ENCODE assay signal across 19 cellular contexts in the genomic region with DNA sequence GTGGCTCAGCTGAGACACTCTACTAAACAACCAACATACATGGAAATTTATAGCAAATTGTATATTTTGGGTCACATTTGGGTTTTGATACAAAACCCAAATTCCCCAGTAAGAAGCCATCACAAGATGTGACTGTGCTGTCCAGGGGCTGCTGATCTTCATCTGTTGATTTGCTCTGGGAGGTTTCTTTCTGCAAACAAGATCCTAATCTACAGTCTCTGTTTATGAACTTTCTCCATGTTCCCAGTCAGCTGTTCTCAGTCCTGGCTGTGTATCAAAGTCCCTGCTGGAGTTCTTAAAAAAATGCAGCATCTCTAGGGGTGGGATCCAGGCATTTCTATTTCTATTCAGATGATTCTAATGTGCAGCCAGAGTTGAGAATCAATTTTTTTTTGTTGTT.
"Had no signal": no experiment of that assay in that cellular context is flagged by ENCODE, and none has a peak within 500 bp of the region (broad histone marks: within the 10 kb centered on the region; RNA-seq: fewer than 3 reads in every experiment).

No MANE protein-coding gene starts in this region.

- H3K27me3 ChIP-seq: body of pancreas, gastrocnemius medialis, heart left ventricle, tibial nerve had no signal

- H3K9me3 Mint-ChIP-seq: activated T-helper 1 cell treated with anti-CD3 and anti-CD28 coated beads, Interleukin-12 subunit alpha, Interleukin-12 subunit beta, Interleukin-2, Interleukin-4 antibody, amounts not matched to agents 30 ng/mL and 10 ng/mL and 1 ng/mL, durations not matched to agents 14 hours and 24 hours and 36 hours had no signal

- H3K4me3 Mint-ChIP-seq: activated naive CD8-positive, alpha-beta T cell; activated T-helper 1 cell treated with anti-CD3 and anti-CD28 coated beads, Interleukin-12 subunit alpha, Interleukin-12 subunit beta, Interleukin-2, Interleukin-4 antibody, amounts not matched to agents 30 ng/mL and 10 ng/mL and 1 ng/mL, durations not matched to agents 14 hours and 24 hours and 36 hours; central memory CD8-positive, alpha-beta T cell; naive thymus-derived CD4-positive, alpha-beta T cell had no signal

- H3K27ac Mint-ChIP-seq: activated naive CD8-positive, alpha-beta T cell; activated T-helper 1 cell treated with anti-CD3 and anti-CD28 coated beads, Interleukin-12 subunit alpha, Interleukin-12 subunit beta, Interleukin-2, Interleukin-4 antibody, amounts not matched to agents 30 ng/mL and 10 ng/mL and 1 ng/mL, durations not matched to agents 14 hours and 24 hours and 36 hours; naive thymus-derived CD4-positive, alpha-beta T cell had no signal

- H3K36me3 ChIP-seq: gastrocnemius medialis, heart left ventricle, left ventricle myocardium inferior, tibial nerve had no signal

- ATAC-seq: body of pancreas; gastrocnemius medialis; heart left ventricle; naive thymus-derived CD4-positive, alpha-beta T cell had no signal

- DNase-seq: activated CD4-positive, alpha-beta T cell treated with anti-CD3 and anti-CD28 coated beads, Interleukin-2, amount 50 U/mL, for 4 hours; activated gamma-delta T cell treated with Interleukin-2 at 50 U/mL for 16 hours; amniotic stem cell; body of pancreas; effector CD4-positive, alpha-beta T cell; gastrocnemius medialis; heart left ventricle; kidney glomerular epithelial cell; left ventricle myocardium inferior; naive thymus-derived CD4-positive, alpha-beta T cell; retina; stimulated activated naive CD4-positive, alpha-beta T cell; substantia nigra; T-helper 2 cell had no signal

- H3K9me3 ChIP-seq: body of pancreas, gastrocnemius medialis, tibial nerve had no signal

- H3K4me1 Mint-ChIP-seq: central memory CD8-positive, alpha-beta T cell; naive thymus-derived CD4-positive, alpha-beta T cell had no signal

- H3K27ac ChIP-seq: body of pancreas, coronary artery, gastrocnemius medialis, left ventricle myocardium inferior had no signal

- H3K4me1 ChIP-seq: body of pancreas, gastrocnemius medialis, left ventricle myocardium inferior had no signal

- H3K4me3 ChIP-seq: body of pancreas, coronary artery, gastrocnemius medialis, heart left ventricle, left ventricle myocardium inferior, tibial nerve had no signal
